ENCODE assay signal across 1 cellular context in the genomic region with DNA sequence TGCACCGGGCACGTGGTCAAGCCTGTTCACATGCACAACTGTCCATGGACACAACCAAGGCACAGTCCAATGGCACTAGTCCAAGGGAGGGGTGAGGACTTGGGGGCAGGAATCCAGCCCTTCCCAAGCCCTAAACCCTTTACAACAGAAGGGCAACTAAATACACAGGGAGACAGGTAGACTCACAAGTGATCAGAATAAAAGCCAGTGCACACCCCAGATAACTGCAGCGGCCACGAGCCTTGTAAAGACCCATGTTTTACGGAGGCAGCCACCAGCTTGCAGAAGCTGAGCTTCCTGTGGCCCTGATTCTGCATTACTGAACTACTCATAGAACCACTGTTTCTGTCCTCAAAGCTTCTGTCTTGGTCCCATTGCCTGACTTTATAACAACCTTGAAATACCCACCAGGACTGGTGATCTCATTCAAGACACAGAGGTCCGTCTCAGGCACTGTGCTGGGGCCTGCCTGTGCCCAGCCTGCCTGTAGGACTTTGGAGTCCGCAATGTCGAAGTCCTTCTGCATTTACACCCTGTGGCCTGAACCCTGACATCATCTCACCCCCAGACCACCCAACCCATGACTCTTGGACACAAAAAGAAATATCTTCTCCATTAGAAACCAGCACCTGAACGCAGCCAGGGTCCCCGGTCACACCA.
TF ChIP-seq lines count a peak whose summit lies in the region.

No MANE protein-coding gene starts in this region.

TF ChIP-seq in WTC11, 78 proteins besides CTCF, POLR2A, EP300 and RAD21 (continued from another document):
- TF ChIP-seq, protein P1, sequence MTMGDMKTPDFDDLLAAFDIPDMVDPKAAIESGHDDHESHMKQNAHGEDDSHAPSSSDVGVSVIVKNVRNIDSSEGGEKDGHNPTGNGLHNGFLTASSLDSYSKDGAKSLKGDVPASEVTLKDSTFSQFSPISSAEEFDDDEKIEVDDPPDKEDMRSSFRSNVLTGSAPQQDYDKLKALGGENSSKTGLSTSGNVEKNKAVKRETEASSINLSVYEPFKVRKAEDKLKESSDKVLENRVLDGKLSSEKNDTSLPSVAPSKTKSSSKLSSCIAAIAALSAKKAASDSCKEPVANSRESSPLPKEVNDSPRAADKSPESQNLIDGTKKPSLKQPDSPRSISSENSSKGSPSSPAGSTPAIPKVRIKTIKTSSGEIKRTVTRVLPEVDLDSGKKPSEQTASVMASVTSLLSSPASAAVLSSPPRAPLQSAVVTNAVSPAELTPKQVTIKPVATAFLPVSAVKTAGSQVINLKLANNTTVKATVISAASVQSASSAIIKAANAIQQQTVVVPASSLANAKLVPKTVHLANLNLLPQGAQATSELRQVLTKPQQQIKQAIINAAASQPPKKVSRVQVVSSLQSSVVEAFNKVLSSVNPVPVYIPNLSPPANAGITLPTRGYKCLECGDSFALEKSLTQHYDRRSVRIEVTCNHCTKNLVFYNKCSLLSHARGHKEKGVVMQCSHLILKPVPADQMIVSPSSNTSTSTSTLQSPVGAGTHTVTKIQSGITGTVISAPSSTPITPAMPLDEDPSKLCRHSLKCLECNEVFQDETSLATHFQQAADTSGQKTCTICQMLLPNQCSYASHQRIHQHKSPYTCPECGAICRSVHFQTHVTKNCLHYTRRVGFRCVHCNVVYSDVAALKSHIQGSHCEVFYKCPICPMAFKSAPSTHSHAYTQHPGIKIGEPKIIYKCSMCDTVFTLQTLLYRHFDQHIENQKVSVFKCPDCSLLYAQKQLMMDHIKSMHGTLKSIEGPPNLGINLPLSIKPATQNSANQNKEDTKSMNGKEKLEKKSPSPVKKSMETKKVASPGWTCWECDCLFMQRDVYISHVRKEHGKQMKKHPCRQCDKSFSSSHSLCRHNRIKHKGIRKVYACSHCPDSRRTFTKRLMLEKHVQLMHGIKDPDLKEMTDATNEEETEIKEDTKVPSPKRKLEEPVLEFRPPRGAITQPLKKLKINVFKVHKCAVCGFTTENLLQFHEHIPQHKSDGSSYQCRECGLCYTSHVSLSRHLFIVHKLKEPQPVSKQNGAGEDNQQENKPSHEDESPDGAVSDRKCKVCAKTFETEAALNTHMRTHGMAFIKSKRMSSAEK (CRISPR knock-in tag; IDR thresholded peaks at IDR 0.05; ENCODE audit: borderline replicate concordance), result no peak
- TF ChIP-seq ZNF512 (CRISPR knock-in tag; IDR thresholded peaks at IDR 0.05; ENCODE audit: borderline replicate concordance), result no peak
- TF ChIP-seq SMAD4 (CRISPR knock-in tag; IDR thresholded peaks at IDR 0.05), result no peak
- no peak for TF ChIP-seq OVOL2 (CRISPR knock-in tag; IDR thresholded peaks at IDR 0.05; ENCODE audit: borderline replicate concordance)
- TF ChIP-seq ZNF671 (CRISPR knock-in tag; IDR thresholded peaks at IDR 0.05), result no peak
- TF ChIP-seq TCF7 (CRISPR knock-in tag; IDR thresholded peaks at IDR 0.05; ENCODE audit: low read depth), result no peak
- TF ChIP-seq EMX1 (CRISPR knock-in tag; IDR thresholded peaks at IDR 0.05), result no peak
- no peak for TF ChIP-seq ZBTB43 (CRISPR knock-in tag; IDR thresholded peaks at IDR 0.05)
- no peak for TF ChIP-seq RELA (CRISPR knock-in tag; IDR thresholded peaks at IDR 0.05; ENCODE audit: borderline replicate concordance)
- no peak for TF ChIP-seq FOXP4 (CRISPR knock-in tag; IDR thresholded peaks at IDR 0.05)
- no peak for TF ChIP-seq PREB (CRISPR knock-in tag; IDR thresholded peaks at IDR 0.05; ENCODE audit: borderline replicate concordance)
- TF ChIP-seq SOX15 (CRISPR knock-in tag; IDR thresholded peaks at IDR 0.05), result no peak
- TF ChIP-seq, protein P2, sequence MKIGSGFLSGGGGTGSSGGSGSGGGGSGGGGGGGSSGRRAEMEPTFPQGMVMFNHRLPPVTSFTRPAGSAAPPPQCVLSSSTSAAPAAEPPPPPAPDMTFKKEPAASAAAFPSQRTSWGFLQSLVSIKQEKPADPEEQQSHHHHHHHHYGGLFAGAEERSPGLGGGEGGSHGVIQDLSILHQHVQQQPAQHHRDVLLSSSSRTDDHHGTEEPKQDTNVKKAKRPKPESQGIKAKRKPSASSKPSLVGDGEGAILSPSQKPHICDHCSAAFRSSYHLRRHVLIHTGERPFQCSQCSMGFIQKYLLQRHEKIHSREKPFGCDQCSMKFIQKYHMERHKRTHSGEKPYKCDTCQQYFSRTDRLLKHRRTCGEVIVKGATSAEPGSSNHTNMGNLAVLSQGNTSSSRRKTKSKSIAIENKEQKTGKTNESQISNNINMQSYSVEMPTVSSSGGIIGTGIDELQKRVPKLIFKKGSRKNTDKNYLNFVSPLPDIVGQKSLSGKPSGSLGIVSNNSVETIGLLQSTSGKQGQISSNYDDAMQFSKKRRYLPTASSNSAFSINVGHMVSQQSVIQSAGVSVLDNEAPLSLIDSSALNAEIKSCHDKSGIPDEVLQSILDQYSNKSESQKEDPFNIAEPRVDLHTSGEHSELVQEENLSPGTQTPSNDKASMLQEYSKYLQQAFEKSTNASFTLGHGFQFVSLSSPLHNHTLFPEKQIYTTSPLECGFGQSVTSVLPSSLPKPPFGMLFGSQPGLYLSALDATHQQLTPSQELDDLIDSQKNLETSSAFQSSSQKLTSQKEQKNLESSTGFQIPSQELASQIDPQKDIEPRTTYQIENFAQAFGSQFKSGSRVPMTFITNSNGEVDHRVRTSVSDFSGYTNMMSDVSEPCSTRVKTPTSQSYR (CRISPR knock-in tag; IDR thresholded peaks at IDR 0.05), result no peak
- TF ChIP-seq ZNF423 (CRISPR knock-in tag; IDR thresholded peaks at IDR 0.05), result no peak
- no peak for TF ChIP-seq E2F1 (CRISPR knock-in tag; IDR thresholded peaks at IDR 0.05)
- TF ChIP-seq PRRX2 (CRISPR knock-in tag; IDR thresholded peaks at IDR 0.05), result no peak
- no peak for TF ChIP-seq TEAD1 (CRISPR knock-in tag; IDR thresholded peaks at IDR 0.05)
TF ChIP-seq in WTC11: peak in this region for 0.
